Comparison of ENCODE assay signal across 8 cellular contexts in genomic region chr5:138282918-138283742, GRCh38. TPM values are rescaled to one million over a fixed set of nuclear protein-coding genes. Genes with fewer than 3 reads are reported as not detected.
DNase-seq lines count a peak whose midpoint lies in the region; ATAC-seq and TF ChIP-seq lines count a peak whose summit lies in the region.

No MANE protein-coding gene starts in this region.

- no peaks in the 10 kb centered on the region for H3K27me3 Mint-ChIP-seq in activated naive CD4-positive, alpha-beta T cell treated with anti-CD3 and anti-CD28 coated beads, Interleukin-2, amount 10 ng/mL, durations not matched to agents 7 days and 5 days

- DNase-seq in activated naive CD4-positive, alpha-beta T cell treated with anti-CD3 and anti-CD28 coated beads, Interleukin-2, amount 10 ng/mL, durations not matched to agents 7 days and 5 days = peak; percentile 27
- no peak for DNase-seq in activated naive CD4-positive, alpha-beta T cell treated with Interleukin-2 at 50 U/mL for 16 hours
- DNase-seq in NCI-H1694 treated with DMSO at 0.1 percent for 48 hours (lab: John Stamatoyannopoulos, UW) = peak; percentile 32
- DNase-seq in ascending aorta (ENCODE audit: low spot score in 2 of 2) = no peak
- DNase-seq in iPS DF 6.9 (ENCODE audit: low read depth, low spot score) = peak; percentile 31
- peak in 1 of 2 donors; percentile 36 for DNase-seq in tibial nerve (ENCODE audit: low spot score in 2 of 2)
- DNase-seq in superior temporal gyrus (ENCODE audit: extremely low spot score) = no peak

- TF ChIP-seq EP300 in tibial nerve (IDR thresholded peaks at IDR 0.05) = no peak

- H3K27ac ChIP-seq in ascending aorta = no peak overlapping the region
- H3K27ac ChIP-seq in iPS DF 6.9 (ENCODE audit: low read length) = no peak overlapping the region
- no peak overlapping the region for H3K27ac ChIP-seq in tibial nerve

- H3K36me3 Mint-ChIP-seq in activated naive CD4-positive, alpha-beta T cell treated with anti-CD3 and anti-CD28 coated beads, Interleukin-2, amount 10 ng/mL, durations not matched to agents 7 days and 5 days = peaks cover 16% of the 10 kb centered on the region

- intact Hi-C loops in ascending aorta (cut with DNase I) = loop anchor here (2.0 kb wide), 1 partner anchor 60 kb away; no protein-coding TSS in a partner anchor

- no peaks in the 10 kb centered on the region for H3K4me1 Mint-ChIP-seq in activated naive CD4-positive, alpha-beta T cell treated with anti-CD3 and anti-CD28 coated beads, Interleukin-2, amount 10 ng/mL, durations not matched to agents 7 days and 5 days

- H3K27me3 ChIP-seq in ascending aorta = no peaks in the 10 kb centered on the region
- no peaks in the 10 kb centered on the region for H3K27me3 ChIP-seq in iPS DF 6.9 (ENCODE audit: control insufficient read depth, insufficient read depth, low read length)
- no peaks in the 10 kb centered on the region for H3K27me3 ChIP-seq in tibial nerve

- no peaks in the 10 kb centered on the region for H3K9me3 Mint-ChIP-seq in activated naive CD4-positive, alpha-beta T cell treated with anti-CD3 and anti-CD28 coated beads, Interleukin-2, amount 10 ng/mL, durations not matched to agents 7 days and 5 days

- WGBS in iPS DF 6.9 (ENCODE audit: insufficient coverage, insufficient read length) = no CpG with 5 or more reads among the region's 7 CpGs
- WGBS in tibial nerve, 2 donors = 50 to 54% methylated on average over 7 of the region's 7 CpGs

- no peak for TF ChIP-seq POLR2A in tibial nerve (IDR thresholded peaks at IDR 0.05)

- H3K27ac Mint-ChIP-seq in activated naive CD4-positive, alpha-beta T cell treated with anti-CD3 and anti-CD28 coated beads, Interleukin-2, amount 10 ng/mL, durations not matched to agents 7 days and 5 days = no peak overlapping the region

- ATAC-seq in HG03571 (IDR thresholded peaks at IDR 0.05; ENCODE audit: unreplicated experiment) = no peak

- TF ChIP-seq CTCF in ascending aorta (IDR thresholded peaks at IDR 0.05) (peak; percentile 12 to 38 (median 15)), tibial nerve (IDR thresholded peaks at IDR 0.05) (peak; percentile 42 to 71 (median 61))

- H3K4me3 ChIP-seq in ascending aorta (no peak overlapping the region), iPS DF 6.9 (ENCODE audit: low read length) (no peak overlapping the region), tibial nerve (no peak overlapping the region)

- H3K9me3 ChIP-seq in ascending aorta (no peaks in the 10 kb centered on the region), iPS DF 6.9 (ENCODE audit: control insufficient read depth, insufficient read depth, low read length) (no peaks in the 10 kb centered on the region), tibial nerve (no peaks in the 10 kb centered on the region)

- H3K36me3 ChIP-seq in ascending aorta (no peaks in the 10 kb centered on the region), iPS DF 6.9 (ENCODE audit: control insufficient read depth, insufficient read depth, low read length) (peaks cover 4% of the 10 kb centered on the region; the same call in 1 of the 2 replicates), tibial nerve (no peaks in the 10 kb centered on the region)

- CTCF ChIA-PET in activated naive CD4-positive, alpha-beta T cell treated with anti-CD3 and anti-CD28 coated beads, Interleukin-2, amount 10 ng/mL, durations not matched to agents 7 days and 5 days (lab: Charles Lee) = interaction anchor here (1.0 kb wide), 1 partner anchor 100 kb away, joined by 3 read pairs; no protein-coding TSS in a partner anchor

- no peak overlapping the region for H3K4me3 Mint-ChIP-seq in activated naive CD4-positive, alpha-beta T cell treated with anti-CD3 and anti-CD28 coated beads, Interleukin-2, amount 10 ng/mL, durations not matched to agents 7 days and 5 days

- no peaks in the 10 kb centered on the region for H3K4me1 ChIP-seq in ascending aorta
- no peaks in the 10 kb centered on the region for H3K4me1 ChIP-seq in iPS DF 6.9 (ENCODE audit: control insufficient read depth, insufficient read depth, low read length)
- H3K4me1 ChIP-seq in tibial nerve = peaks cover 0 to 7% (median 0%) of the 10 kb centered on the region in 4 donors

RNA-seq across cellular contexts. Expression of gene GFRA3, which starts 8.7 kb away (rescaled TPM):
- total RNA-seq in ascending aorta (not detected), tibial nerve (1 to 10 TPM; 1.8 to 5.9 (median 4.1) TPM)

RNA-seq across cellular contexts. Expression of gene CDC25C, which starts 48.5 kb away (rescaled TPM):
- total RNA-seq in ascending aorta = not detected
- under 1 TPM in 1 of 4 donors, not detected in 3; 0.60 TPM for total RNA-seq in tibial nerve

RNA-seq across cellular contexts. Expression of gene FAM53C, which starts 54.9 kb away (rescaled TPM):
- total RNA-seq in ascending aorta (40.0 TPM), tibial nerve (10 to 100 TPM; 15.5 to 39.1 (median 21.6) TPM)

Comparison
In these comparisons a context has a peak if more than half of its experiments do, and no peak if none do; other contexts are left out.
1. DNase-seq: peak in activated naive CD4-positive, alpha-beta T cell treated with anti-CD3 and anti-CD28 coated beads, Interleukin-2, amount 10 ng/mL, durations not matched to agents 7 days and 5 days (single experiment), NCI-H1694 treated with DMSO at 0.1 percent for 48 hours (single experiment) and iPS DF 6.9 (single experiment); none in activated naive CD4-positive, alpha-beta T cell treated with Interleukin-2 at 50 U/mL for 16 hours (single experiment), ascending aorta (0 of 2) and superior temporal gyrus (single experiment).